Comparison of ENCODE assay signal across 29 cellular contexts in the genomic region with DNA sequence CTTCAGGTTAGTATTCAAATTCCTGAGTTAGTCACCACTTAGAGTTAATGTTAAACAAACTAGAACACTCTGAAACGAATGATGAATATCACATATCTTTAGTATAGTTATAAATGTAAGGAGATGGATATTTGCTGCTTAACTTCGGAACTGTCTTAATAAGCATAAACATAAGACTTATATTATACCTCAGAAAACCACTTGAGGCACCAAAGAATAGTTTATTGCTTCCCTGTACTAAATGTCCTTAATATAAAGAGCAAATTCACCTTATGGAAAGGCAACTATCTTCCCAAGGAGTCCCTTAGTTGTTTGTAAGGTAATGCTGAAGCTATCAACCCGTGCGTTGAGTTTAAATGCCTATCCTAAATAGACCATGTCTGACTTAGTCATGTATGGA.
"Had no signal": no experiment of that assay in that cellular context is flagged by ENCODE, and none has a peak within 500 bp of the region (broad histone marks: within the 10 kb centered on the region; RNA-seq: fewer than 3 reads in every experiment).

No MANE protein-coding gene starts in this region.

- H3K27ac Mint-ChIP-seq: activated CD4-positive, alpha-beta memory T cell treated with anti-CD3 and anti-CD28 coated beads for 36 hours; activated CD4-positive, alpha-beta T cell treated with anti-CD3 and anti-CD28 coated beads, Interleukin-2, amount 10 ng/mL, durations not matched to agents 24 days and 14 days; activated naive CD4-positive, alpha-beta T cell treated with anti-CD3 and anti-CD28 coated beads, Interleukin-2, amount 10 ng/mL, durations not matched to agents 7 days and 5 days; activated naive CD8-positive, alpha-beta T cell treated with anti-CD3 and anti-CD28 coated beads, Interleukin-2, amount 10 ng/mL, durations not matched to agents 7 days and 5 days; activated T-helper 1 cell treated with anti-CD3 and anti-CD28 coated beads, Interleukin-12 subunit alpha, Interleukin-12 subunit beta, Interleukin-2, Interleukin-4 antibody, amounts not matched to agents 30 ng/mL and 10 ng/mL and 1 ng/mL, durations not matched to agents 14 hours and 24 hours and 36 hours; effector memory CD8-positive, alpha-beta T cell; naive thymus-derived CD8-positive, alpha-beta T cell; T-helper 1 cell treated with Interleukin-12 subunit alpha and Interleukin-12 subunit beta and Interleukin-4 antibody, amounts not matched to agents 30 μg/mL and 1 μg/mL, for 36 hours had no signal

- DNase-seq: activated CD4-positive, alpha-beta memory T cell treated with anti-CD3 and anti-CD28 coated beads for 36 hours; activated CD4-positive, alpha-beta T cell treated with anti-CD3 and anti-CD28 coated beads, Interleukin-2, amount 10 ng/mL, durations not matched to agents 24 days and 14 days; activated CD4-positive, CD25-positive, alpha-beta regulatory T cell treated with anti-CD3 and anti-CD28 coated beads, Interleukin-2, amount 50 U/mL, for 72 hours; activated CD8-positive, alpha-beta memory T cell treated with anti-CD3 and anti-CD28 coated beads, Interleukin-2, amount 50 U/mL, for 4 hours; activated effector memory CD4-positive, alpha-beta T cell treated with anti-CD3 and anti-CD28 coated beads, Interleukin-2, amount 50 U/mL, for 16 hours; activated naive CD4-positive, alpha-beta T cell treated with anti-CD3 and anti-CD28 coated beads, Interleukin-2, amount 10 ng/mL, durations not matched to agents 7 days and 5 days; activated naive CD8-positive, alpha-beta T cell treated with anti-CD3 and anti-CD28 coated beads, Interleukin-2, amount 10 ng/mL, durations not matched to agents 7 days and 5 days; activated T-cell treated with anti-CD3 and anti-CD28 coated beads, Interleukin-2, amount 50 U/mL, for 1 hour; amniotic stem cell; brain microvascular endothelial cell; cortex of kidney; effector memory CD8-positive, alpha-beta T cell; erythroblast; head of caudate nucleus; left lung; midbrain; naive thymus-derived CD8-positive, alpha-beta T cell; nucleus accumbens; psoas muscle; right cardiac atrium; stimulated activated CD4-positive, alpha-beta T cell treated with anti-CD3 and anti-CD28 coated beads, Interleukin-2, amount 100 ng/mL, for 48 hours; stimulated activated naive CD4-positive, alpha-beta T cell treated with Interleukin-2 at 50 U/mL for 16 hours; T-helper 9 cell; transverse colon had no signal

- H3K4me3 ChIP-seq: left lung, lung, psoas muscle, transverse colon had no signal

- H3K79me2 ChIP-seq: parathyroid adenoma had no signal

- H3K9me3 ChIP-seq: psoas muscle, transverse colon had no signal

- H3K36me3 Mint-ChIP-seq: activated CD4-positive, alpha-beta memory T cell treated with anti-CD3 and anti-CD28 coated beads for 36 hours; activated naive CD4-positive, alpha-beta T cell treated with anti-CD3 and anti-CD28 coated beads, Interleukin-2, amount 10 ng/mL, durations not matched to agents 7 days and 5 days; activated naive CD8-positive, alpha-beta T cell treated with anti-CD3 and anti-CD28 coated beads, Interleukin-2, amount 10 ng/mL, durations not matched to agents 7 days and 5 days had no signal

- ATAC-seq: effector memory CD8-positive, alpha-beta T cell; left lung; naive thymus-derived CD8-positive, alpha-beta T cell; psoas muscle; right cardiac atrium had no signal

- H3K9ac ChIP-seq: parathyroid adenoma had no signal

- H3K4me1 ChIP-seq: left lung, parathyroid adenoma, psoas muscle, transverse colon had no signal

- H3K4me3 Mint-ChIP-seq: activated CD4-positive, alpha-beta memory T cell treated with anti-CD3 and anti-CD28 coated beads for 36 hours; activated CD4-positive, alpha-beta T cell treated with anti-CD3 and anti-CD28 coated beads, Interleukin-2, amount 10 ng/mL, durations not matched to agents 24 days and 14 days; activated naive CD4-positive, alpha-beta T cell treated with anti-CD3 and anti-CD28 coated beads, Interleukin-2, amount 10 ng/mL, durations not matched to agents 7 days and 5 days; activated naive CD8-positive, alpha-beta T cell treated with anti-CD3 and anti-CD28 coated beads, Interleukin-2, amount 10 ng/mL, durations not matched to agents 7 days and 5 days; activated T-helper 1 cell treated with anti-CD3 and anti-CD28 coated beads, Interleukin-12 subunit alpha, Interleukin-12 subunit beta, Interleukin-2, Interleukin-4 antibody, amounts not matched to agents 30 ng/mL and 10 ng/mL and 1 ng/mL, durations not matched to agents 14 hours and 24 hours and 36 hours; effector memory CD8-positive, alpha-beta T cell; naive thymus-derived CD8-positive, alpha-beta T cell; neural crest cell; T-helper 1 cell treated with Interleukin-12 subunit alpha and Interleukin-12 subunit beta and Interleukin-4 antibody, amounts not matched to agents 30 μg/mL and 1 μg/mL, for 36 hours had no signal

- H3K27me3 ChIP-seq: brain microvascular endothelial cell, left lung, transverse colon had no signal

- H3K4me1 Mint-ChIP-seq: activated CD4-positive, alpha-beta T cell treated with anti-CD3 and anti-CD28 coated beads, Interleukin-2, amount 10 ng/mL, durations not matched to agents 24 days and 14 days; activated naive CD4-positive, alpha-beta T cell treated with anti-CD3 and anti-CD28 coated beads, Interleukin-2, amount 10 ng/mL, durations not matched to agents 7 days and 5 days; activated naive CD8-positive, alpha-beta T cell treated with anti-CD3 and anti-CD28 coated beads, Interleukin-2, amount 10 ng/mL, durations not matched to agents 7 days and 5 days; naive thymus-derived CD8-positive, alpha-beta T cell; neural crest cell had no signal

- H2AFZ ChIP-seq: parathyroid adenoma had no signal

- H3K36me3 ChIP-seq: brain microvascular endothelial cell, left lung, transverse colon had no signal

- H3K27me3 Mint-ChIP-seq: activated CD4-positive, alpha-beta memory T cell treated with anti-CD3 and anti-CD28 coated beads for 36 hours; activated CD4-positive, alpha-beta T cell treated with anti-CD3 and anti-CD28 coated beads, Interleukin-2, amount 10 ng/mL, durations not matched to agents 24 days and 14 days; activated naive CD4-positive, alpha-beta T cell treated with anti-CD3 and anti-CD28 coated beads, Interleukin-2, amount 10 ng/mL, durations not matched to agents 7 days and 5 days; activated naive CD8-positive, alpha-beta T cell treated with anti-CD3 and anti-CD28 coated beads, Interleukin-2, amount 10 ng/mL, durations not matched to agents 7 days and 5 days; effector memory CD8-positive, alpha-beta T cell had no signal

- H3K9me3 Mint-ChIP-seq: activated CD4-positive, alpha-beta T cell treated with anti-CD3 and anti-CD28 coated beads, Interleukin-2, amount 10 ng/mL, durations not matched to agents 24 days and 14 days; activated T-helper 1 cell treated with anti-CD3 and anti-CD28 coated beads, Interleukin-12 subunit alpha, Interleukin-12 subunit beta, Interleukin-2, Interleukin-4 antibody, amounts not matched to agents 30 ng/mL and 10 ng/mL and 1 ng/mL, durations not matched to agents 14 hours and 24 hours and 36 hours had no signal

- H3K27ac ChIP-seq: brain microvascular endothelial cell, left lung, parathyroid adenoma, psoas muscle, transverse colon had no signal
